ENCODE assay signal across 8 cellular contexts in the genomic region with DNA sequence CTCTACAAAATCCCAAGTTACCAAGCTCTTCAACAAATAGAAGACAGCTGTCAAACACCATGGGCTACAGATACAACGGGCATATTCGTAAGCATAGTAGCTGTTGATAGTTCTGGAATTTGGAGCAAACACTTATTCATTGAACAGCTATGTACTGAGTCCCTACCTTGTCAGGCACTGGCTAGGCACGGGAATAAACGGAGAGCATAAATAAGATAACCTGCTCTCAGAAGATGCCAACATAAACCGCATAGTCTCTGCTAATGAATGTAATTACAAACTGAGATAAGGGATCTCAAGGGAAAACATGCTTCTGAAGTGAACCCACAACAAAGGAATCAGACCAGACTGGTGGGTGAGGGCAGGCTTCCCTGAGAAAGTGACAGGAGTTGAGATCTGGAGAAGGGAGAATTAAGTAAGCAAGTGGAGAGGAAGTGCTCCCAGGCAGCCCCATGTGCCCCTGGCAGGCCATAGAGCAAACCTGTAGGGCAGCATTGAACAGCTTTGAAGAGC. TPM values are rescaled to one million over a fixed set of nuclear protein-coding genes. Genes with fewer than 3 reads are reported as not detected.
DNase-seq lines count a peak whose midpoint lies in the region; ATAC-seq and TF ChIP-seq lines count a peak whose summit lies in the region.

No MANE protein-coding gene starts in this region.

- ATAC-seq in GM21381 (IDR thresholded peaks at IDR 0.05; ENCODE audit: unreplicated experiment) = no peak

- no peak overlapping the region for H3K18ac ChIP-seq in trophoblast cell (ENCODE audit: low read length)

- no peaks in the 10 kb centered on the region for H3K27me3 ChIP-seq in MM.1S (replicated peaks; ENCODE audit: insufficient read depth, low read length)
- H3K27me3 ChIP-seq in trophoblast cell (ENCODE audit: insufficient read depth, low read length) = no peaks in the 10 kb centered on the region

- H2BK5ac ChIP-seq in trophoblast cell (ENCODE audit: low read depth, low read length, poor library complexity) = no peak overlapping the region

- no CpG with 5 or more reads among the region's 5 CpGs for WGBS in trophoblast cell (ENCODE audit: extremely low coverage, insufficient coverage, insufficient read length)

- no peak overlapping the region for H4K91ac ChIP-seq in trophoblast cell (ENCODE audit: low read depth, low read length)

- TF ChIP-seq CTCF in MM.1S (IDR thresholded peaks at IDR 0.05; ENCODE audit: low read length) = no peak
- no peak for TF ChIP-seq CTCF in GM13976 (IDR thresholded peaks at IDR 0.05; ENCODE audit: borderline replicate concordance, control extremely low read depth, extremely low read depth, insufficient read depth, missing control alignments)

- H3K4me1 ChIP-seq in MM.1S (ENCODE audit: low read length) (peaks cover 26% of the 10 kb centered on the region), trophoblast cell (ENCODE audit: control insufficient read depth in 1 of 2, insufficient read depth in 2 of 2, low read length in 2 of 2) (peaks cover 10 to 13% of the 10 kb centered on the region in 2 experiments)

- H2AK5ac ChIP-seq in trophoblast cell (ENCODE audit: low read length) = no peak overlapping the region

- H3K9me2 ChIP-seq in MM.1S (replicated peaks; ENCODE audit: insufficient read depth, low read length) = no peaks in the 10 kb centered on the region

- H3K4me3 ChIP-seq in MM.1S (ENCODE audit: low read length) (peak overlapping the region; percentile 67; the same call in 1 of the 2 replicates), trophoblast cell (ENCODE audit: low read depth, low read length) (no peak overlapping the region)

- peak overlapping the region; percentile 63 for H2AFZ ChIP-seq in MM.1S (ENCODE audit: low read length)
- no peak overlapping the region for H2AFZ ChIP-seq in trophoblast cell (ENCODE audit: insufficient read depth, low read length, poor library complexity)

- H2BK12ac ChIP-seq in trophoblast cell (ENCODE audit: low read length) = no peak overlapping the region

- no peak overlapping the region for H3K14ac ChIP-seq in trophoblast cell (ENCODE audit: low read length)

- in situ Hi-C loops in GM13976 (cut with MboI; ENCODE audit: low sequenced_read_pairs, unreplicated experiment) = no loop called here

- H3K27ac ChIP-seq in MM.1S (ENCODE audit: low read length) (no peak overlapping the region), cingulate gyrus (ENCODE audit: low read depth, low read length) (peak overlapping the region; percentile 60), trophoblast cell (ENCODE audit: low read depth, low read length) (no peak overlapping the region)

- no peak overlapping the region for H4K12ac ChIP-seq in trophoblast cell (ENCODE audit: low read depth, low read length)

- H2BK120ac ChIP-seq in trophoblast cell (ENCODE audit: insufficient read depth, low read length, poor library complexity) = no peak overlapping the region

- H3K9me3 ChIP-seq in MM.1S (replicated peaks; ENCODE audit: insufficient read depth, low read length) (no peaks in the 10 kb centered on the region), trophoblast cell (ENCODE audit: insufficient read depth, low read depth, low read length) (no peaks in the 10 kb centered on the region)

- peak; percentile 17 for DNase-seq in ELR (ENCODE audit: low read depth)
- DNase-seq in MM.1S = no peak
- DNase-seq in trophoblast cell = peak; percentile 65 to 89
- no peak for DNase-seq in DMS114 treated with DMSO at 0.1 percent for 48 hours (lab: John Stamatoyannopoulos, UW; ENCODE audit: unreplicated experiment)
- DNase-seq in GM13976 (ENCODE audit: low spot score) = no peak
- DNase-seq in stimulated activated CD4-positive, alpha-beta T cell treated with anti-CD3 and anti-CD28 coated beads, Interleukin-12 subunit alpha, Interleukin-12 subunit beta, amount 100 ng/mL, for 4 hours = no peak

- peaks cover 35% of the 10 kb centered on the region for H3K79me2 ChIP-seq in MM.1S (ENCODE audit: low read length)
- H3K79me2 ChIP-seq in trophoblast cell (ENCODE audit: control insufficient read depth, insufficient read depth, low read length, poor library complexity) = no peaks in the 10 kb centered on the region

- H3K4me2 ChIP-seq in MM.1S (ENCODE audit: low read depth, low read length) (peak overlapping the region; percentile 49), trophoblast cell (ENCODE audit: low read length) (peak overlapping the region; percentile 96)

- H3K79me1 ChIP-seq in trophoblast cell (ENCODE audit: low read length) = peaks cover 6% of the 10 kb centered on the region

- H4K20me1 ChIP-seq in MM.1S (ENCODE audit: insufficient read depth, low read length) = no peaks in the 10 kb centered on the region

- H4K8ac ChIP-seq in trophoblast cell (ENCODE audit: low read depth, low read length) = no peak overlapping the region

- H3K23ac ChIP-seq in trophoblast cell (ENCODE audit: low read length) = no peak overlapping the region

- peaks cover 35% of the 10 kb centered on the region for H3F3A ChIP-seq in MM.1S (ENCODE audit: insufficient read depth, low read length)

- H3K9ac ChIP-seq in MM.1S (ENCODE audit: low read length) (no peak overlapping the region), trophoblast cell (ENCODE audit: low read length) (no peak overlapping the region)

- H3K36me3 ChIP-seq in MM.1S (replicated peaks; ENCODE audit: insufficient read depth, low read length) (no peaks in the 10 kb centered on the region), trophoblast cell (ENCODE audit: control insufficient read depth in 1 of 2, insufficient read depth in 2 of 2, low read length in 2 of 2) (no peaks in the 10 kb centered on the region)

- H3K4ac ChIP-seq in trophoblast cell (ENCODE audit: low read depth, low read length) = no peak overlapping the region

RNA-seq across cellular contexts. Expression of a gene that starts 1.0 kb away (rescaled TPM):
- polyA plus RNA-seq in trophoblast cell (2013) = 2.9 and 4.0 TPM in 2 replicates

Comparison
In these comparisons a context has a peak if more than half of its experiments do, and no peak if none do; other contexts are left out.
1. DNase-seq: peak in ELR (single experiment) and trophoblast cell (2 of 2); none in MM.1S (single experiment), DMS114 treated with DMSO at 0.1 percent for 48 hours (single experiment), GM13976 (single experiment) and stimulated activated CD4-positive, alpha-beta T cell treated with anti-CD3 and anti-CD28 coated beads, Interleukin-12 subunit alpha, Interleukin-12 subunit beta, amount 100 ng/mL, for 4 hours (single experiment).